21 cellular contexts compared by ENCODE assay signal in the genomic region with DNA sequence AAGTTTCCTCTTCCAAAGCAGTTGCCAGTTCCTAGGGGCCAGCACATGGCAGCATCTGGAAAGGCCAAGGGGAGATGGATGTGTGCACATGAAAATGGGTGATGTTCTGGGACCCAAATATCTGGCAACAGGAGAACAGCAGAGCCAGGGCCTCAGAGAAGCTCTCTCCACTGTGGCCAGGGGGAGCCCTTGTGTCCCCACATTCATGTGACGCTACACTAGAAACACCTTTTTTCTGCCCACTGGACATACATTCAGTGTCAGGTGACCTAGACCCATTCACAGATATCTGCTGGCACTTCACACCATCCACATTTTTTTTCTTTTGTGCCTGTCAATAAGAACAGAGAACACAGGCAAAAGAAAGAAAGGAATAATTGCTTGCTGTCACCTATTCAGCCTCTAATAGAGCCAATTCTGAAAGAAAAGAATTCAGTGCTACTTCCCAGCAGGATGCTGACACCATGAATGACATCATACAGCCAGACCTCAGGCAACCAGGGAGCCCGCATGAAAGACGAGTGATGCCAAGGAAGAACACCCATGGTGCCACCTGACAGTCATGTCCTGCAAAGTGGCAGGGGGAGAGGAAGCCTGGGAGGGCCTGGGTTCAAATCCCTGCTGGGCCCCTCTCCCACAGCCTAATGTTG.
DNase-seq lines count a peak whose midpoint lies in the region; ATAC-seq and TF ChIP-seq lines count a peak whose summit lies in the region.
"Had no signal": no experiment of that assay in that cellular context is flagged by ENCODE, and none has a peak within 500 bp of the region (broad histone marks: within the 10 kb centered on the region; RNA-seq: fewer than 3 reads in every experiment).

No MANE protein-coding gene starts in this region.

- CTCF ChIA-PET in naive thymus-derived CD4-positive, alpha-beta T cell (lab: Charles Lee): no interaction called here

- H3F3A ChIP-seq in neural cell (ENCODE audit: insufficient read depth, low read length, poor library complexity, severe bottlenecking): peaks cover 3% of the 10 kb centered on the region

- no peak overlapping the region for H3K4ac ChIP-seq in H9 (ENCODE audit: low read depth, low read length)

- H3K79me2 ChIP-seq in H9 (ENCODE audit: insufficient read depth, low read length): no peaks in the 10 kb centered on the region
- H3K79me2 ChIP-seq in neural cell (replicated peaks; ENCODE audit: insufficient read depth, low read length): no peaks in the 10 kb centered on the region

- intact Hi-C loops in naive thymus-derived CD4-positive, alpha-beta T cell (cut with micrococcal nuclease): no loop called here

- H3K9me2 ChIP-seq in neural cell (ENCODE audit: insufficient read depth, low read length): no peaks in the 10 kb centered on the region

- H3K23ac ChIP-seq in H9 (ENCODE audit: insufficient read length, low read depth, low read length): no peak overlapping the region

- no peak for ATAC-seq in naive thymus-derived CD4-positive, alpha-beta T cell
- ATAC-seq in GM18858 (IDR thresholded peaks at IDR 0.05; ENCODE audit: unreplicated experiment) (no peak), GM18505 (IDR thresholded peaks at IDR 0.05; ENCODE audit: unreplicated experiment) (no peak)
- ATAC-seq: activated naive CD8-positive, alpha-beta T cell treated with anti-CD3 and anti-CD28 coated beads, Interleukin-2, amount 50 U/mL, for 24 hours; naive thymus-derived CD8-positive, alpha-beta T cell; T-cell had no signal

- peak; percentile 35 for TF ChIP-seq RAD21 in neural cell (conservative IDR thresholded peaks at IDR 0.05)

- no peak overlapping the region for H2BK5ac ChIP-seq in H9 (ENCODE audit: insufficient read length, low read length)

- H3K23me2 ChIP-seq in H9 (ENCODE audit: insufficient read length, low read depth, low read length, poor library complexity, severe bottlenecking): no peaks in the 10 kb centered on the region

- peak; percentile 5; the same call in 1 of the 2 replicates for TF ChIP-seq CTCF in BE2C (IDR thresholded peaks at IDR 0.05; ENCODE audit: low read depth, low read length)
- peak; percentile 53; the same call in 2 of the 3 replicates for TF ChIP-seq CTCF in H9 (conservative IDR thresholded peaks at IDR 0.05)
- TF ChIP-seq CTCF in WERI-Rb-1 (IDR thresholded peaks at IDR 0.05; ENCODE audit: low read depth, low read length): peak; percentile 47
- peak; percentile 54 for TF ChIP-seq CTCF in neural cell (IDR thresholded peaks at IDR 0.05; ENCODE audit: poor library complexity, severe bottlenecking)

- H3K27ac Mint-ChIP-seq in H9: peak overlapping the region in 1 of 3 experiments; percentile 82; a peak in 2 of 7 replicates
- H3K27ac Mint-ChIP-seq in naive thymus-derived CD4-positive, alpha-beta T cell: no peak overlapping the region
- H3K27ac Mint-ChIP-seq: activated CD4-positive, alpha-beta T cell treated with anti-CD3 and anti-CD28 coated beads, Interleukin-2, amount 10 ng/mL, durations not matched to agents 24 days and 14 days; activated naive CD8-positive, alpha-beta T cell treated with anti-CD3 and anti-CD28 coated beads, Interleukin-2, amount 50 U/mL, for 24 hours; naive thymus-derived CD8-positive, alpha-beta T cell; T-cell had no signal

- peaks cover 40 to 51% of the 10 kb centered on the region in 2 experiments for H3K4me1 Mint-ChIP-seq in H9
- no peaks in the 10 kb centered on the region for H3K4me1 Mint-ChIP-seq in naive thymus-derived CD4-positive, alpha-beta T cell
- H3K4me1 Mint-ChIP-seq: activated CD4-positive, alpha-beta T cell treated with anti-CD3 and anti-CD28 coated beads, Interleukin-2, amount 10 ng/mL, durations not matched to agents 24 days and 14 days; activated naive CD8-positive, alpha-beta T cell treated with anti-CD3 and anti-CD28 coated beads, Interleukin-2, amount 50 U/mL, for 24 hours; naive thymus-derived CD8-positive, alpha-beta T cell; T-cell had no signal

- H2AFZ ChIP-seq in H9 (ENCODE audit: low read length) (no peak overlapping the region), neural cell (ENCODE audit: low read depth, low read length) (no peak overlapping the region)

- no peaks in the 10 kb centered on the region for H3K36me3 ChIP-seq in BE2C
- H3K36me3 ChIP-seq in WERI-Rb-1: no peaks in the 10 kb centered on the region
- no peaks in the 10 kb centered on the region for H3K36me3 ChIP-seq in neural cell (ENCODE audit: insufficient read depth, low read length)
- H3K36me3 ChIP-seq in naive thymus-derived CD4-positive, alpha-beta T cell (ENCODE audit: control insufficient read depth in 2 of 3, insufficient read depth in 3 of 3, low read length in 3 of 3): no peaks in the 10 kb centered on the region
- H3K36me3 ChIP-seq: suprapubic skin had no signal

- WGBS in H9 (ENCODE audit: extremely low coverage, insufficient read length, low lambda C conversion rate): no CpG with 5 or more reads among the region's 3 CpGs

- H4K91ac ChIP-seq in H9 (ENCODE audit: insufficient read length, low read depth, low read length): no peak overlapping the region

- H4K8ac ChIP-seq in H9 (replicated peaks; ENCODE audit: insufficient read length, low read depth, low read length): no peak overlapping the region

- H3K9me3 Mint-ChIP-seq in H9: no peaks in the 10 kb centered on the region
- peaks cover 0 to 8% (median 2%) of the 10 kb centered on the region in 11 donors for H3K9me3 Mint-ChIP-seq in naive thymus-derived CD4-positive, alpha-beta T cell
- H3K9me3 Mint-ChIP-seq: activated CD4-positive, alpha-beta T cell treated with anti-CD3 and anti-CD28 coated beads, Interleukin-2, amount 10 ng/mL, durations not matched to agents 24 days and 14 days; activated naive CD8-positive, alpha-beta T cell treated with anti-CD3 and anti-CD28 coated beads, Interleukin-2, amount 50 U/mL, for 24 hours had no signal

- H3K4me3 ChIP-seq in BE2C (ENCODE audit: low read depth, low read length): no peak overlapping the region
- no peak overlapping the region for H3K4me3 ChIP-seq in WERI-Rb-1 (ENCODE audit: low read depth, low read length)
- H3K4me3 ChIP-seq in neural cell (ENCODE audit: low read length): peak overlapping the region; percentile 26
- H3K4me3 ChIP-seq in naive thymus-derived CD4-positive, alpha-beta T cell (ENCODE audit: low read length): no peak overlapping the region
- H3K4me3 ChIP-seq: suprapubic skin had no signal

- H3K14ac ChIP-seq in H9 (ENCODE audit: insufficient read depth, low read length): no peak overlapping the region

- DNase-seq in BE2C (no peak), H9 (peak; percentile 42), WERI-Rb-1 (peak; percentile 25), DMS79 treated with DMSO at 0.1 percent for 48 hours (lab: John Stamatoyannopoulos, UW) (no peak)
- no peak for DNase-seq in naive thymus-derived CD4-positive, alpha-beta T cell
- DNase-seq: activated CD4-positive, alpha-beta T cell treated with anti-CD3 and anti-CD28 coated beads, Interleukin-2, amount 10 ng/mL, durations not matched to agents 24 days and 14 days; activated naive CD8-positive, alpha-beta T cell treated with anti-CD3 and anti-CD28 coated beads, Interleukin-2, amount 50 U/mL, for 24 hours; foreskin melanocyte; hippocampal formation; kidney; mammary epithelial cell; MM.1S; naive thymus-derived CD8-positive, alpha-beta T cell; NCI-H187; NCI-H446 treated with DMSO at 0.1 percent for 48 hours; SHP77; T-cell had no signal

- H4K5ac ChIP-seq in H9 (ENCODE audit: insufficient read length, low read depth, low read length): no peak overlapping the region

- TF ChIP-seq EP300 in neural cell (conservative IDR thresholded peaks at IDR 0.05; ENCODE audit: poor library complexity, severe bottlenecking): peak; percentile 99

- H2BK20ac ChIP-seq in H9 (ENCODE audit: low read depth, low read length, poor library complexity, severe bottlenecking): no peak overlapping the region

- no peaks in the 10 kb centered on the region for H3K9me3 ChIP-seq in BE2C
- H3K9me3 ChIP-seq in H9 (ENCODE audit: control insufficient read depth, low read depth, low read length): no peaks in the 10 kb centered on the region
- no peaks in the 10 kb centered on the region for H3K9me3 ChIP-seq in WERI-Rb-1 (ENCODE audit: severe bottlenecking)
- H3K9me3 ChIP-seq in neural cell (ENCODE audit: low read length): no peaks in the 10 kb centered on the region
- H3K9me3 ChIP-seq in naive thymus-derived CD4-positive, alpha-beta T cell (ENCODE audit: control insufficient read depth in 2 of 3, low read length in 3 of 3): no peaks in the 10 kb centered on the region
- H3K9me3 ChIP-seq: suprapubic skin had no signal

- H3K79me1 ChIP-seq in H9 (ENCODE audit: insufficient read depth, low read depth, low read length, poor library complexity, severe bottlenecking): no peaks in the 10 kb centered on the region

- H3K4me2 ChIP-seq in H9 (ENCODE audit: insufficient read depth, insufficient read length, low read length) (no peak overlapping the region), neural cell (ENCODE audit: low read length) (no peak overlapping the region)

- no peaks in the 10 kb centered on the region for H3K36me3 Mint-ChIP-seq in H9 (ENCODE audit: insufficient read depth in 1 of 3, low read depth in 3 of 3)
- H3K36me3 Mint-ChIP-seq in naive thymus-derived CD4-positive, alpha-beta T cell: no peaks in the 10 kb centered on the region
- H3K36me3 Mint-ChIP-seq: naive thymus-derived CD8-positive, alpha-beta T cell; T-cell had no signal

- no peak overlapping the region for H2BK15ac ChIP-seq in H9 (ENCODE audit: low read depth, low read length)

- H2AK5ac ChIP-seq in H9 (ENCODE audit: insufficient read length, low read length): no peak overlapping the region

- H3K56ac ChIP-seq in H9 (ENCODE audit: insufficient read length, low read depth, low read length): no peak overlapping the region

- H3K27me3 ChIP-seq in BE2C (no peaks in the 10 kb centered on the region), H9 (ENCODE audit: insufficient read depth, low read length) (no peaks in the 10 kb centered on the region), WERI-Rb-1 (ENCODE audit: insufficient read depth, low read depth, severe bottlenecking) (no peaks in the 10 kb centered on the region), neural cell (ENCODE audit: insufficient read depth, low read depth, low read length) (no peaks in the 10 kb centered on the region)
- no peaks in the 10 kb centered on the region for H3K27me3 ChIP-seq in naive thymus-derived CD4-positive, alpha-beta T cell (ENCODE audit: control insufficient read depth in 2 of 2, insufficient read depth in 2 of 2, low read length in 2 of 2)
- H3K27me3 ChIP-seq: suprapubic skin had no signal

- H3K9ac ChIP-seq in H9 (ENCODE audit: extremely low read depth, insufficient read length, low read length) (no peak overlapping the region), neural cell (ENCODE audit: low read length) (peak overlapping the region; percentile 24)

- no peak overlapping the region for H3K27ac ChIP-seq in H9 (ENCODE audit: insufficient read length, low read depth, low read length)
- H3K27ac ChIP-seq in WERI-Rb-1: no peak overlapping the region
- H3K27ac ChIP-seq in neural cell (ENCODE audit: low read length): peak overlapping the region; percentile 67
- H3K27ac ChIP-seq in naive thymus-derived CD4-positive, alpha-beta T cell (ENCODE audit: low read depth, low read length): no peak overlapping the region
- H3K27ac ChIP-seq: suprapubic skin had no signal

- H4K20me1 ChIP-seq in H9 (ENCODE audit: control insufficient read depth, insufficient read depth, insufficient read length) (no peaks in the 10 kb centered on the region), neural cell (ENCODE audit: insufficient read depth) (no peaks in the 10 kb centered on the region)

- TF ChIP-seq POLR2A in GM18505 (IDR thresholded peaks at IDR 0.05; ENCODE audit: borderline replicate concordance, extremely low read depth, insufficient read depth, insufficient read length): no peak

- H2BK12ac ChIP-seq in H9 (ENCODE audit: insufficient read length, low read depth, low read length): no peak overlapping the region

- peaks cover 4% of the 10 kb centered on the region for H3K4me1 ChIP-seq in BE2C
- H3K4me1 ChIP-seq in H9 (ENCODE audit: insufficient read depth, low read length): peaks cover 11% of the 10 kb centered on the region; the same call in 1 of the 2 replicates
- no peaks in the 10 kb centered on the region for H3K4me1 ChIP-seq in naive thymus-derived CD4-positive, alpha-beta T cell (ENCODE audit: control insufficient read depth in 2 of 2, insufficient read depth in 2 of 2, low read length in 2 of 2)
- H3K4me1 ChIP-seq: suprapubic skin had no signal

- H3K18ac ChIP-seq in H9 (ENCODE audit: insufficient read length, low read depth, low read length): no peak overlapping the region

- no peak overlapping the region for H2BK120ac ChIP-seq in H9 (ENCODE audit: low read depth, low read length, poor library complexity, severe bottlenecking)

- POLR2A ChIA-PET in naive thymus-derived CD4-positive, alpha-beta T cell (lab: Charles Lee): no interaction called here

- H3K4me3 Mint-ChIP-seq in H9: no peak overlapping the region
- H3K4me3 Mint-ChIP-seq in naive thymus-derived CD4-positive, alpha-beta T cell: no peak overlapping the region
- H3K4me3 Mint-ChIP-seq: activated CD4-positive, alpha-beta T cell treated with anti-CD3 and anti-CD28 coated beads, Interleukin-2, amount 10 ng/mL, durations not matched to agents 24 days and 14 days; activated naive CD8-positive, alpha-beta T cell treated with anti-CD3 and anti-CD28 coated beads, Interleukin-2, amount 50 U/mL, for 24 hours; naive thymus-derived CD8-positive, alpha-beta T cell; T-cell had no signal

- no peak overlapping the region for H3T11ph ChIP-seq in H9 (ENCODE audit: low read length)

- no peaks in the 10 kb centered on the region; the same call in 1 of the 2 replicates for H3K27me3 Mint-ChIP-seq in H9 (ENCODE audit: low read depth)
- H3K27me3 Mint-ChIP-seq in naive thymus-derived CD4-positive, alpha-beta T cell: peaks cover 0 to 4% (median 0%) of the 10 kb centered on the region in 5 donors
- H3K27me3 Mint-ChIP-seq: activated CD4-positive, alpha-beta T cell treated with anti-CD3 and anti-CD28 coated beads, Interleukin-2, amount 10 ng/mL, durations not matched to agents 24 days and 14 days; activated naive CD8-positive, alpha-beta T cell treated with anti-CD3 and anti-CD28 coated beads, Interleukin-2, amount 50 U/mL, for 24 hours; T-cell had no signal

Comparison
In these comparisons a context has a peak if more than half of its experiments do, and no peak if none do; other contexts are left out.
1. DNase-seq: peak in H9 (single experiment) and WERI-Rb-1 (single experiment); none in BE2C (single experiment), naive thymus-derived CD4-positive, alpha-beta T cell (0 of 9) and DMS79 treated with DMSO at 0.1 percent for 48 hours (single experiment).
2. Peak in every context shown above with its lines, with median percentiles within 50 percentile points of each other: CTCF ChIP-seq.